In genomic region chr11:62603072-62603408, GRCh38 we compare ENCODE assay signal across 10 cellular contexts. TPM values are rescaled to one million over a fixed set of nuclear protein-coding genes. Genes with fewer than 3 reads are reported as not detected.
DNase-seq lines count a peak whose midpoint lies in the region; ATAC-seq, FAIRE-seq and TF ChIP-seq lines count a peak whose summit lies in the region.
"Had no signal": no experiment of that assay in that cellular context is flagged by ENCODE, and none has a peak within 500 bp of the region (broad histone marks: within the 10 kb centered on the region; RNA-seq: fewer than 3 reads in every experiment).

No MANE protein-coding gene starts in this region.

- H3K27me3 ChIP-seq in H7 (ENCODE audit: control insufficient read depth, insufficient read depth, low read length) (peaks cover 23% of the 10 kb centered on the region), gastroesophageal sphincter (no peaks in the 10 kb centered on the region), gastrocnemius medialis (no peaks in the 10 kb centered on the region)

- intact Hi-C loops in gastrocnemius medialis (cut with DNase I; ENCODE audit: low total_unique reads) = loop anchor here (5.0 kb wide), 5 partner anchors 41 to 206 kb away; partner anchors contain the start of genes BSCL2, GNG3 and UBXN1

- TF ChIP-seq EP300 in gastroesophageal sphincter (IDR thresholded peaks at IDR 0.05) = no peak

- POLR2A ChIA-PET in activated CD4-positive, alpha-beta memory T cell treated with anti-CD3 and anti-CD28 coated beads, Interleukin-2, amount 10 ng/mL, durations not matched to agents 7 days and 5 days (lab: Charles Lee) = interaction anchor here (0.8 to 6.4 kb wide), 5 partner anchors 8 to 62 kb away, joined by 5 to 84 read pairs (median 10); partner anchors contain the start of genes B3GAT3, C11orf98, CSKMT and EML3

- peak overlapping the region; percentile 24 for H3K27ac Mint-ChIP-seq in activated CD4-positive, alpha-beta memory T cell treated with anti-CD3 and anti-CD28 coated beads, Interleukin-2, amount 10 ng/mL, durations not matched to agents 7 days and 5 days

- H3K4me1 ChIP-seq in gastroesophageal sphincter = peaks cover 3 to 48% (median 21%) of the 10 kb centered on the region in 3 donors
- H3K4me1 ChIP-seq in gastrocnemius medialis = peaks cover 17 to 29% of the 10 kb centered on the region in 2 donors

- H3K27ac ChIP-seq in gastroesophageal sphincter (peak overlapping the region; percentile 55 to 99 (median 96)), gastrocnemius medialis (peak overlapping the region; percentile 87 to 97 (median 94))

- no peak for FAIRE-seq in frontal cortex (lab: Jason Lieb, UNC)
- FAIRE-seq: GM18507 had no signal

- in situ Hi-C loops in gastrocnemius medialis (cut with MboI; ENCODE audit: low sequenced_read_pairs in 4 of 4) = loop anchor here in 1 of 4 donors (25.0 kb wide), 1 partner anchor 109 kb away; the partner anchor contains the start of genes BSCL2 and GNG3

- no peaks in the 10 kb centered on the region for H3K27me3 Mint-ChIP-seq in activated CD4-positive, alpha-beta memory T cell treated with anti-CD3 and anti-CD28 coated beads, Interleukin-2, amount 10 ng/mL, durations not matched to agents 7 days and 5 days

- ATAC-seq in gastroesophageal sphincter (no peak), gastrocnemius medialis (no peak), HG02938 (IDR thresholded peaks at IDR 0.05; ENCODE audit: unreplicated experiment) (no peak)

- CTCF ChIA-PET in activated CD4-positive, alpha-beta memory T cell treated with anti-CD3 and anti-CD28 coated beads, Interleukin-2, amount 10 ng/mL, durations not matched to agents 7 days and 5 days (lab: Charles Lee) = interaction anchor here (1.1 to 1.2 kb wide), 2 partner anchors 9 to 11 kb away, joined by 3 read pairs; partner anchors contain the start of gene TUT1

- peaks cover 49% of the 10 kb centered on the region for H3K4me1 Mint-ChIP-seq in activated CD4-positive, alpha-beta memory T cell treated with anti-CD3 and anti-CD28 coated beads, Interleukin-2, amount 10 ng/mL, durations not matched to agents 7 days and 5 days

- H3K4me3 Mint-ChIP-seq in activated CD4-positive, alpha-beta memory T cell treated with anti-CD3 and anti-CD28 coated beads, Interleukin-2, amount 10 ng/mL, durations not matched to agents 7 days and 5 days = peak overlapping the region; percentile 35

- H3K36me3 Mint-ChIP-seq in activated CD4-positive, alpha-beta memory T cell treated with anti-CD3 and anti-CD28 coated beads, Interleukin-2, amount 10 ng/mL, durations not matched to agents 7 days and 5 days (ENCODE audit: low read depth) = peaks cover 67% of the 10 kb centered on the region

- TF ChIP-seq CTCF in gastroesophageal sphincter (IDR thresholded peaks at IDR 0.05) (no peak), gastrocnemius medialis (IDR thresholded peaks at IDR 0.05 in 4 of 5, conservative IDR thresholded peaks at IDR 0.05 in 1 of 5) (no peak)

- TF ChIP-seq POLR2A in gastroesophageal sphincter (IDR thresholded peaks at IDR 0.05) (no peak), gastrocnemius medialis (IDR thresholded peaks at IDR 0.05) (no peak)

- H3K36me3 ChIP-seq in H7 (replicated peaks; ENCODE audit: control insufficient read depth, insufficient read depth, low read length) (peaks cover 5% of the 10 kb centered on the region), gastroesophageal sphincter (peaks cover 0 to 52% of the 10 kb centered on the region in 2 donors), gastrocnemius medialis (peaks cover 0 to 24% of the 10 kb centered on the region in 2 donors)

- H3K9me3 ChIP-seq in gastroesophageal sphincter = no peaks in the 10 kb centered on the region
- no peaks in the 10 kb centered on the region for H3K9me3 ChIP-seq in gastrocnemius medialis

- H3K4me3 ChIP-seq in H7 (ENCODE audit: insufficient read depth, low read depth, low read length) = peak overlapping the region; percentile 95
- H3K4me3 ChIP-seq in gastroesophageal sphincter = peak overlapping the region; percentile 80 to 96
- peak overlapping the region; percentile 84 to 99 (median 98) for H3K4me3 ChIP-seq in gastrocnemius medialis

- H3K9me3 Mint-ChIP-seq in activated CD4-positive, alpha-beta memory T cell treated with anti-CD3 and anti-CD28 coated beads, Interleukin-2, amount 10 ng/mL, durations not matched to agents 7 days and 5 days = no peaks in the 10 kb centered on the region

- DNase-seq in H7 = no peak
- DNase-seq in activated CD4-positive, alpha-beta memory T cell treated with anti-CD3 and anti-CD28 coated beads, Interleukin-2, amount 10 ng/mL, durations not matched to agents 7 days and 5 days = no peak
- DNase-seq in gastrocnemius medialis = no peak
- DNase-seq in AG08395 (ENCODE audit: low spot score) = no peak
- DNase-seq in stimulated activated CD4-positive, alpha-beta T cell treated with anti-CD3 and anti-CD28 coated beads, Interleukin-1b, Interleukin-23, amount 100 ng/mL, for 48 hours = no peak
- no peak for DNase-seq in frontal cortex (ENCODE audit: low spot score in 2 of 2)
- DNase-seq: kidney glomerular epithelial cell had no signal

- 55% methylated on average over 8 of the region's 13 CpGs; no CpG with 5 or more reads in 1 of the 2 donors for WGBS in gastroesophageal sphincter (ENCODE audit: low coverage in 1 of 2), 2 donors

RNA-seq across cellular contexts. Expression of gene MTA2, which starts 1.4 kb away (rescaled TPM):
- total RNA-seq in H7 (2014; rRNA removed; shearing (Covaris generic)) = 151 and 166 TPM in 2 replicates
- total RNA-seq in activated CD4-positive, alpha-beta memory T cell treated with anti-CD3 and anti-CD28 coated beads, Interleukin-2, amount 10 ng/mL, durations not matched to agents 7 days and 5 days = 100 to 1,000 TPM; 226 TPM
- 10 to 100 TPM; 67.9 to 88.7 (median 85.6) TPM for total RNA-seq in gastroesophageal sphincter
- total RNA-seq in gastrocnemius medialis = 10 to 100 TPM; 28.0 to 47.1 (median 31.7) TPM
- 154 TPM for total RNA-seq in frontal cortex

RNA-seq across cellular contexts. Expression of gene EML3, which starts 9.5 kb away (rescaled TPM):
- total RNA-seq in H7 (2014; rRNA removed; shearing (Covaris generic)) = 28.0 and 29.3 TPM in 2 replicates
- 100 to 1,000 TPM; 121 to 122 TPM for total RNA-seq in activated CD4-positive, alpha-beta memory T cell treated with anti-CD3 and anti-CD28 coated beads, Interleukin-2, amount 10 ng/mL, durations not matched to agents 7 days and 5 days
- total RNA-seq in gastroesophageal sphincter (10 to 100 TPM; 25.4 to 36.7 (median 31.9) TPM), gastrocnemius medialis (1 to 10 TPM; 4.7 to 7.9 (median 7.0) TPM), frontal cortex (4.9 TPM)

RNA-seq across cellular contexts. Expression of gene ROM1, which starts 10.0 kb away (rescaled TPM):
- 1.1 and 2.5 TPM in 2 replicates for total RNA-seq in H7 (2014; rRNA removed; shearing (Covaris generic))
- total RNA-seq in activated CD4-positive, alpha-beta memory T cell treated with anti-CD3 and anti-CD28 coated beads, Interleukin-2, amount 10 ng/mL, durations not matched to agents 7 days and 5 days = 1 to 10 TPM; 1.6 to 2.2 TPM
- total RNA-seq in gastroesophageal sphincter (10 to 100 TPM in 3 of 4 donors, 1 to 10 TPM in 1; 3.0 to 18.3 (median 10.7) TPM), gastrocnemius medialis (1 to 10 TPM; 1.6 to 3.7 (median 2.7) TPM), frontal cortex (1.2 TPM)

RNA-seq across cellular contexts. Expression of gene TUT1, which starts 11.7 kb away (rescaled TPM):
- 25.8 and 29.4 TPM in 2 replicates for total RNA-seq in H7 (2014; rRNA removed; shearing (Covaris generic))
- total RNA-seq in activated CD4-positive, alpha-beta memory T cell treated with anti-CD3 and anti-CD28 coated beads, Interleukin-2, amount 10 ng/mL, durations not matched to agents 7 days and 5 days = 10 to 100 TPM; 23.7 to 25.2 TPM
- 1 to 10 TPM; 3.8 to 9.6 (median 7.6) TPM for total RNA-seq in gastroesophageal sphincter
- 10 to 100 TPM in 3 of 4 donors, 1 to 10 TPM in 1; 7.8 to 15.7 (median 11.7) TPM for total RNA-seq in gastrocnemius medialis
- total RNA-seq in frontal cortex = 4.5 TPM

RNA-seq across cellular contexts. Expression of gene B3GAT3, which starts 18.7 kb away (rescaled TPM):
- 49.9 and 58.3 TPM in 2 replicates for total RNA-seq in H7 (2014; rRNA removed; shearing (Covaris generic))
- total RNA-seq in activated CD4-positive, alpha-beta memory T cell treated with anti-CD3 and anti-CD28 coated beads, Interleukin-2, amount 10 ng/mL, durations not matched to agents 7 days and 5 days = 10 to 100 TPM; 58.9 to 67.1 TPM
- total RNA-seq in gastroesophageal sphincter = 10 to 100 TPM; 11.4 to 25.8 (median 22.4) TPM
- total RNA-seq in gastrocnemius medialis = 10 to 100 TPM in 2 of 4 donors, 1 to 10 TPM in 2; 4.4 to 21.4 (median 9.8) TPM
- 21.6 TPM for total RNA-seq in frontal cortex
